In the genomic region with DNA sequence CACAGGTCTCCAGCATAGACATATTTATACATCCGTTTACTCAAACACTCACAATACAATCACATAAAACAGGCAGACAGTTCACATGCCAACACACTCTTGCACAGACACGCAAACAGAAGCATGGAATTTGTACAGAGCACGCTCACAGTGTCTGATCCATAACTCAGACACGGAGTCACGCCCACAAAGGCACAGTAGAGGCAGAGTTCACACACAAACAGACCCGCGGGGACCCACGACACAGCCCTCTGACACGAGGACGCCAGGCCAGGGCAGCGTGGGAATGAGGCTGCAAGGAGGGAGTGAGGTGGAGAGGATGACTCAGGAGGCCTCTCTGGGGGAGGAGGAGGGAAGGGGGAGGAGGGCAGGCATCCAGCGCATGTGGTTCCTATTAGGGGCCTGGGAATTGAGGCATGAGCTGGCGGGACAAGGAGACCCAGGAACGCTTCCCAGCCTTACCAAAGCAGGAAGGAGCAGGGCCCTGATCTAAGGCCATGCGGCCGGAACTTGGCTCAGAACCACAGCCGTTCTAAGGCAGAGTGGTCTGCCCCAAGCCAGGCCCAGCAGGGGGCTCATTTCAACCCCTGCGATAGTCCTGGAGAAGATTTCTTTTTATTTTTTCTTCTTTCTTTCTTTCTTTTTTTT, we compare ENCODE assay signal across 1 cellular context.
A peak's percentile ranks its signal among the peaks of the same experiment; 100 is the strongest.
TF ChIP-seq lines count a peak whose summit lies in the region.

No MANE protein-coding gene starts in this region.

TF ChIP-seq in HepG2, 621 proteins besides CTCF, POLR2A, EP300 and RAD21 (continued from another document):
- TF ChIP-seq, protein P1, sequence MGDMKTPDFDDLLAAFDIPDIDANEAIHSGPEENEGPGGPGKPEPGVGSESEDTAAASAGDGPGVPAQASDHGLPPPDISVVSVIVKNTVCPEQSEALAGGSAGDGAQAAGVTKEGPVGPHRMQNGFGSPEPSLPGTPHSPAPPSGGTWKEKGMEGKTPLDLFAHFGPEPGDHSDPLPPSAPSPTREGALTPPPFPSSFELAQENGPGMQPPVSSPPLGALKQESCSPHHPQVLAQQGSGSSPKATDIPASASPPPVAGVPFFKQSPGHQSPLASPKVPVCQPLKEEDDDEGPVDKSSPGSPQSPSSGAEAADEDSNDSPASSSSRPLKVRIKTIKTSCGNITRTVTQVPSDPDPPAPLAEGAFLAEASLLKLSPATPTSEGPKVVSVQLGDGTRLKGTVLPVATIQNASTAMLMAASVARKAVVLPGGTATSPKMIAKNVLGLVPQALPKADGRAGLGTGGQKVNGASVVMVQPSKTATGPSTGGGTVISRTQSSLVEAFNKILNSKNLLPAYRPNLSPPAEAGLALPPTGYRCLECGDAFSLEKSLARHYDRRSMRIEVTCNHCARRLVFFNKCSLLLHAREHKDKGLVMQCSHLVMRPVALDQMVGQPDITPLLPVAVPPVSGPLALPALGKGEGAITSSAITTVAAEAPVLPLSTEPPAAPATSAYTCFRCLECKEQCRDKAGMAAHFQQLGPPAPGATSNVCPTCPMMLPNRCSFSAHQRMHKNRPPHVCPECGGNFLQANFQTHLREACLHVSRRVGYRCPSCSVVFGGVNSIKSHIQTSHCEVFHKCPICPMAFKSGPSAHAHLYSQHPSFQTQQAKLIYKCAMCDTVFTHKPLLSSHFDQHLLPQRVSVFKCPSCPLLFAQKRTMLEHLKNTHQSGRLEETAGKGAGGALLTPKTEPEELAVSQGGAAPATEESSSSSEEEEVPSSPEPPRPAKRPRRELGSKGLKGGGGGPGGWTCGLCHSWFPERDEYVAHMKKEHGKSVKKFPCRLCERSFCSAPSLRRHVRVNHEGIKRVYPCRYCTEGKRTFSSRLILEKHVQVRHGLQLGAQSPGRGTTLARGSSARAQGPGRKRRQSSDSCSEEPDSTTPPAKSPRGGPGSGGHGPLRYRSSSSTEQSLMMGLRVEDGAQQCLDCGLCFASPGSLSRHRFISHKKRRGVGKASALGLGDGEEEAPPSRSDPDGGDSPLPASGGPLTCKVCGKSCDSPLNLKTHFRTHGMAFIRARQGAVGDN (CRISPR knock-in tag; IDR thresholded peaks at IDR 0.05): peak; percentile 7; the same call in 1 of the 2 replicates
- TF ChIP-seq, protein P2, sequence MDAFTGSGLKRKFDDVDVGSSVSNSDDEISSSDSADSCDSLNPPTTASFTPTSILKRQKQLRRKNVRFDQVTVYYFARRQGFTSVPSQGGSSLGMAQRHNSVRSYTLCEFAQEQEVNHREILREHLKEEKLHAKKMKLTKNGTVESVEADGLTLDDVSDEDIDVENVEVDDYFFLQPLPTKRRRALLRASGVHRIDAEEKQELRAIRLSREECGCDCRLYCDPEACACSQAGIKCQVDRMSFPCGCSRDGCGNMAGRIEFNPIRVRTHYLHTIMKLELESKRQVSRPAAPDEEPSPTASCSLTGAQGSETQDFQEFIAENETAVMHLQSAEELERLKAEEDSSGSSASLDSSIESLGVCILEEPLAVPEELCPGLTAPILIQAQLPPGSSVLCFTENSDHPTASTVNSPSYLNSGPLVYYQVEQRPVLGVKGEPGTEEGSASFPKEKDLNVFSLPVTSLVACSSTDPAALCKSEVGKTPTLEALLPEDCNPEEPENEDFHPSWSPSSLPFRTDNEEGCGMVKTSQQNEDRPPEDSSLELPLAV (CRISPR knock-in tag; conservative IDR thresholded peaks at IDR 0.05; ENCODE audit: low read depth): no peak
- TF ChIP-seq CEBPG (CRISPR knock-in tag; IDR thresholded peaks at IDR 0.05) (no peak), DPF2 (CRISPR knock-in tag; IDR thresholded peaks at IDR 0.05; ENCODE audit: borderline replicate concordance, low read depth) (no peak), HOXA9 (CRISPR knock-in tag; IDR thresholded peaks at IDR 0.05; ENCODE audit: borderline replicate concordance) (peak; percentile 26; the same call in 1 of the 2 replicates), GATAD2A (CRISPR knock-in tag; IDR thresholded peaks at IDR 0.05) (0 out of 2 replicates have a peak, but pooled peaks have one; percentile 11), FOSL2 (CRISPR knock-in tag; IDR thresholded peaks at IDR 0.05) (peak; percentile 55; the same call in 1 of the 2 replicates), HMG20A (CRISPR knock-in tag; IDR thresholded peaks at IDR 0.05; ENCODE audit: borderline replicate concordance) (no peak), ZNF263 (CRISPR knock-in tag; IDR thresholded peaks at IDR 0.05) (peak; percentile 93), HNF4A (CRISPR knock-in tag; IDR thresholded peaks at IDR 0.05) (0 out of 2 replicates have a peak, but pooled peaks have one; percentile 4), SKI (IDR thresholded peaks at IDR 0.05; ENCODE audit: partially characterized antibody) (no peak), SALL1 (CRISPR knock-in tag; IDR thresholded peaks at IDR 0.05) (0 out of 2 replicates have a peak, but pooled peaks have one; percentile 16)
- TF ChIP-seq, protein P3, sequence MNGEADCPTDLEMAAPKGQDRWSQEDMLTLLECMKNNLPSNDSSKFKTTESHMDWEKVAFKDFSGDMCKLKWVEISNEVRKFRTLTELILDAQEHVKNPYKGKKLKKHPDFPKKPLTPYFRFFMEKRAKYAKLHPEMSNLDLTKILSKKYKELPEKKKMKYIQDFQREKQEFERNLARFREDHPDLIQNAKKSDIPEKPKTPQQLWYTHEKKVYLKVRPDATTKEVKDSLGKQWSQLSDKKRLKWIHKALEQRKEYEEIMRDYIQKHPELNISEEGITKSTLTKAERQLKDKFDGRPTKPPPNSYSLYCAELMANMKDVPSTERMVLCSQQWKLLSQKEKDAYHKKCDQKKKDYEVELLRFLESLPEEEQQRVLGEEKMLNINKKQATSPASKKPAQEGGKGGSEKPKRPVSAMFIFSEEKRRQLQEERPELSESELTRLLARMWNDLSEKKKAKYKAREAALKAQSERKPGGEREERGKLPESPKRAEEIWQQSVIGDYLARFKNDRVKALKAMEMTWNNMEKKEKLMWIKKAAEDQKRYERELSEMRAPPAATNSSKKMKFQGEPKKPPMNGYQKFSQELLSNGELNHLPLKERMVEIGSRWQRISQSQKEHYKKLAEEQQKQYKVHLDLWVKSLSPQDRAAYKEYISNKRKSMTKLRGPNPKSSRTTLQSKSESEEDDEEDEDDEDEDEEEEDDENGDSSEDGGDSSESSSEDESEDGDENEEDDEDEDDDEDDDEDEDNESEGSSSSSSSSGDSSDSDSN (CRISPR knock-in tag; IDR thresholded peaks at IDR 0.05): no peak
- TF ChIP-seq, protein P4, sequence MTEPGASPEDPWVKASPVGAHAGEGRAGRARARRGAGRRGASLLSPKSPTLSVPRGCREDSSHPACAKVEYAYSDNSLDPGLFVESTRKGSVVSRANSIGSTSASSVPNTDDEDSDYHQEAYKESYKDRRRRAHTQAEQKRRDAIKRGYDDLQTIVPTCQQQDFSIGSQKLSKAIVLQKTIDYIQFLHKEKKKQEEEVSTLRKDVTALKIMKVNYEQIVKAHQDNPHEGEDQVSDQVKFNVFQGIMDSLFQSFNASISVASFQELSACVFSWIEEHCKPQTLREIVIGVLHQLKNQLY (CRISPR knock-in tag; IDR thresholded peaks at IDR 0.05): peak; percentile 20; the same call in 1 of the 2 replicates
